ENCODE assay signal across 12 cellular contexts in genomic region chr5:138967806-138968448, GRCh38.
DNase-seq lines count a peak whose midpoint lies in the region; ATAC-seq and TF ChIP-seq lines count a peak whose summit lies in the region.
"Had no signal": no experiment of that assay in that cellular context is flagged by ENCODE, and none has a peak within 500 bp of the region (broad histone marks: within the 10 kb centered on the region; RNA-seq: fewer than 3 reads in every experiment).

No MANE protein-coding gene starts in this region.

- H3K4me3 Mint-ChIP-seq in stimulated activated effector memory CD8-positive, alpha-beta T cell treated with anti-CD3 and anti-CD28 coated beads, Interleukin-12 subunit alpha, Interleukin-12 subunit beta, amount 100 ng/mL, for 72 hours: no peak overlapping the region

- H3K9me3 ChIP-seq in BLaER1 (no peaks in the 10 kb centered on the region), left lung (no peaks in the 10 kb centered on the region)
- H3K9me3 ChIP-seq: adrenal gland had no signal

- intact Hi-C loops in left lung (cut with DNase I): no loop called here

- H3K4me3 ChIP-seq in BLaER1: no peak overlapping the region
- no peak overlapping the region for H3K4me3 ChIP-seq in GM12865 (ENCODE audit: low read depth, low read length)
- H3K4me3 ChIP-seq in left lung: no peak overlapping the region
- H3K4me3 ChIP-seq: adrenal gland had no signal

- no peaks in the 10 kb centered on the region for H3K4me1 Mint-ChIP-seq in stimulated activated effector memory CD8-positive, alpha-beta T cell treated with anti-CD3 and anti-CD28 coated beads, Interleukin-12 subunit alpha, Interleukin-12 subunit beta, amount 100 ng/mL, for 72 hours

- H3K36me3 ChIP-seq in BLaER1 (no peaks in the 10 kb centered on the region), left lung (no peaks in the 10 kb centered on the region)
- H3K36me3 ChIP-seq: adrenal gland had no signal

- DNase-seq in GM12865 (ENCODE audit: low read depth) (peak; percentile 11), NCI-H774 (lab: John Stamatoyannopoulos, UW) (peak; percentile 58), left lung (peak in 1 of 2 donors; percentile 71), RPMI8226 (no peak)
- no peak for DNase-seq in activated CD4-positive, alpha-beta T cell treated with anti-CD3 and anti-CD28 coated beads for 4 hours
- no peak for DNase-seq in stimulated activated effector memory CD8-positive, alpha-beta T cell treated with anti-CD3 and anti-CD28 coated beads, Interleukin-12 subunit alpha, Interleukin-12 subunit beta, amount 100 ng/mL, for 72 hours (ENCODE audit: low spot score in 2 of 2)
- DNase-seq: adrenal gland; midbrain; NCI-H1436 treated with DMSO at 0.1 percent for 48 hours; stimulated activated naive CD4-positive, alpha-beta T cell had no signal

- TF ChIP-seq CTCF in GM12865 (IDR thresholded peaks at IDR 0.05; ENCODE audit: insufficient read depth, low read depth, low read length, missing control alignments) (no peak), left lung (IDR thresholded peaks at IDR 0.05) (no peak)

- H3K27ac ChIP-seq in BLaER1: no peak overlapping the region
- H3K27ac ChIP-seq in left lung: no peak overlapping the region

- H3K4me2 ChIP-seq in BLaER1: peak overlapping the region; percentile 75

- ATAC-seq in left lung (peak; percentile 90), HG02623 (IDR thresholded peaks at IDR 0.05; ENCODE audit: unreplicated experiment) (no peak)
- no peak for ATAC-seq in stimulated activated effector memory CD8-positive, alpha-beta T cell treated with anti-CD3 and anti-CD28 coated beads, Interleukin-12 subunit alpha, Interleukin-12 subunit beta, amount 100 ng/mL, for 72 hours

- H3K9ac ChIP-seq in BLaER1: no peak overlapping the region

- no peaks in the 10 kb centered on the region for H3K36me3 Mint-ChIP-seq in stimulated activated effector memory CD8-positive, alpha-beta T cell treated with anti-CD3 and anti-CD28 coated beads, Interleukin-12 subunit alpha, Interleukin-12 subunit beta, amount 100 ng/mL, for 72 hours

- H3K27me3 ChIP-seq in BLaER1: no peaks in the 10 kb centered on the region
- H3K27me3 ChIP-seq in left lung: no peaks in the 10 kb centered on the region
- H3K27me3 ChIP-seq: adrenal gland had no signal

- no peaks in the 10 kb centered on the region for H3K9me3 Mint-ChIP-seq in stimulated activated effector memory CD8-positive, alpha-beta T cell treated with anti-CD3 and anti-CD28 coated beads, Interleukin-12 subunit alpha, Interleukin-12 subunit beta, amount 100 ng/mL, for 72 hours

- H4K20me1 ChIP-seq in BLaER1: peaks cover 12% of the 10 kb centered on the region; the same call in 1 of the 2 replicates

- H3K4me1 ChIP-seq in BLaER1: peaks cover 31% of the 10 kb centered on the region
- H3K4me1 ChIP-seq in left lung: peaks cover 0 to 5% of the 10 kb centered on the region in 2 donors

- no peak overlapping the region for H3K27ac Mint-ChIP-seq in stimulated activated effector memory CD8-positive, alpha-beta T cell treated with anti-CD3 and anti-CD28 coated beads, Interleukin-12 subunit alpha, Interleukin-12 subunit beta, amount 100 ng/mL, for 72 hours

Comparison
In these comparisons a context has a peak if more than half of its experiments do, and no peak if none do; other contexts are left out.
1. DNase-seq: peak in GM12865 (single experiment) and NCI-H774 (single experiment); none in activated CD4-positive, alpha-beta T cell treated with anti-CD3 and anti-CD28 coated beads for 4 hours (0 of 2), RPMI8226 (single experiment) and stimulated activated effector memory CD8-positive, alpha-beta T cell treated with anti-CD3 and anti-CD28 coated beads, Interleukin-12 subunit alpha, Interleukin-12 subunit beta, amount 100 ng/mL, for 72 hours (0 of 2).